Comparison of ENCODE assay signal across 13 cellular contexts in the genomic region with DNA sequence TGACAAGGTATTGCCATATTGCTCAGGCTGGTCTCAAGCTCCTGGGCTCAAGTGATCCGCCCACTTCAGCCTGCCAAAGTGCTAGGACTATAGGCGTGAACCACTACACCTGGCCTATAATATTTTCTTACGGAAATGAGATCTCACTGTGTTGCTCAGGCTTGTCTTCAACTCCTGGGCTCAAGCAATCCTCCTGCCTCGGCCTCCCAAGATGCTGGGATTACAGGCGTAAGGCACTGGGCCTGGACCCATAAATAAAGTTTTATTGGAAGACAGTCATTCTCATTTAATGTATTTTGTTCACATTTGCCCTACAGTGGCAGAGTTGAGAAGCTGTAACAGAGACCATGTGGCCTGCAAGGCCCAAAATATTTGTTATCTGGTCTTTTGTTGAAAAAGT.
DNase-seq lines count a peak whose midpoint lies in the region; ATAC-seq and TF ChIP-seq lines count a peak whose summit lies in the region.
"Had no signal": no experiment of that assay in that cellular context is flagged by ENCODE, and none has a peak within 500 bp of the region (broad histone marks: within the 10 kb centered on the region; RNA-seq: fewer than 3 reads in every experiment).

No MANE protein-coding gene starts in this region.

- TF ChIP-seq POLR2A in body of pancreas (IDR thresholded peaks at IDR 0.05): no peak

- no peak overlapping the region for H2AK5ac ChIP-seq in trophoblast cell (ENCODE audit: low read length)

- no peak for DNase-seq in activated CD4-positive, alpha-beta T cell treated with anti-CD3 and anti-CD28 coated beads for 36 hours
- no peak for DNase-seq in activated CD4-positive, alpha-beta T cell treated with anti-CD3 and anti-CD28 coated beads for 1 hour
- DNase-seq in body of pancreas (no peak), trophoblast cell (no peak), NCI-H187 (lab: John Stamatoyannopoulos, UW) (no peak), dorsolateral prefrontal cortex (no peak), AG20443 (ENCODE audit: low spot score) (no peak)
- DNase-seq: IMR-90, SW 1271, uterus had no signal

- H3K27me3 ChIP-seq in Loucy (ENCODE audit: insufficient read depth, low read length, poor library complexity, severe bottlenecking): no peaks in the 10 kb centered on the region
- no peaks in the 10 kb centered on the region for H3K27me3 ChIP-seq in body of pancreas
- H3K27me3 ChIP-seq in trophoblast cell (ENCODE audit: insufficient read depth, low read length): no peaks in the 10 kb centered on the region
- no peaks in the 10 kb centered on the region for H3K27me3 ChIP-seq in dorsolateral prefrontal cortex
- H3K27me3 ChIP-seq: brain microvascular endothelial cell, uterus had no signal

- H2BK5ac ChIP-seq in trophoblast cell (ENCODE audit: low read depth, low read length, poor library complexity): no peak overlapping the region

- peaks cover 35% of the 10 kb centered on the region for H3K4me1 ChIP-seq in Loucy (ENCODE audit: insufficient read depth, low read length, poor library complexity, severe bottlenecking)
- H3K4me1 ChIP-seq in body of pancreas: peaks cover 58% of the 10 kb centered on the region
- peaks cover 4 to 7% of the 10 kb centered on the region in 2 experiments for H3K4me1 ChIP-seq in trophoblast cell (ENCODE audit: control insufficient read depth in 1 of 2, insufficient read depth in 2 of 2, low read length in 2 of 2)

- H3K23ac ChIP-seq in trophoblast cell (ENCODE audit: low read length): no peak overlapping the region

- H4K8ac ChIP-seq in trophoblast cell (ENCODE audit: low read depth, low read length): no peak overlapping the region

- H3K4me2 ChIP-seq in Loucy (ENCODE audit: low read depth, low read length, poor library complexity, severe bottlenecking): peak overlapping the region; percentile 79
- no peak overlapping the region for H3K4me2 ChIP-seq in trophoblast cell (ENCODE audit: low read length)

- H4K91ac ChIP-seq in trophoblast cell (ENCODE audit: low read depth, low read length): no peak overlapping the region

- peaks cover 62% of the 10 kb centered on the region for H3K4me1 Mint-ChIP-seq in activated CD4-positive, alpha-beta T cell treated with anti-CD3 and anti-CD28 coated beads for 36 hours

- 84 to 90% methylated on average over 5 of the region's 5 CpGs for WGBS in body of pancreas, 2 donors
- WGBS in trophoblast cell (ENCODE audit: extremely low coverage, insufficient coverage, insufficient read length): no CpG with 5 or more reads among the region's 5 CpGs

- peak overlapping the region in 3 of 4 donors; percentile 0 to 68 (median 58) for H3K27ac ChIP-seq in body of pancreas
- no peak overlapping the region for H3K27ac ChIP-seq in trophoblast cell (ENCODE audit: low read depth, low read length)
- peak overlapping the region in 1 of 59 donors; percentile 9 for H3K27ac ChIP-seq in dorsolateral prefrontal cortex
- H3K27ac ChIP-seq: brain microvascular endothelial cell, uterus had no signal

- TF ChIP-seq CTCF in Loucy (conservative IDR thresholded peaks at IDR 0.05; ENCODE audit: low read length): no peak
- TF ChIP-seq CTCF in body of pancreas (IDR thresholded peaks at IDR 0.05): no peak
- no peak for TF ChIP-seq CTCF in dorsolateral prefrontal cortex (IDR thresholded peaks at IDR 0.05 in 54 of 56, conservative IDR thresholded peaks at IDR 0.05 in 2 of 56; ENCODE audit: low read depth in 1 of 56, partially characterized antibody in 56 of 56)

- ATAC-seq in activated CD4-positive, alpha-beta T cell treated with anti-CD3 and anti-CD28 coated beads for 36 hours: no peak
- no peak for ATAC-seq in body of pancreas
- ATAC-seq: left lobe of liver had no signal

- peaks cover 7% of the 10 kb centered on the region for H3K9me3 Mint-ChIP-seq in activated CD4-positive, alpha-beta T cell treated with anti-CD3 and anti-CD28 coated beads for 36 hours (ENCODE audit: low read depth)

- H3K4ac ChIP-seq in trophoblast cell (ENCODE audit: low read depth, low read length): peak overlapping the region; percentile 12

- peaks cover 25% of the 10 kb centered on the region for H3K36me3 ChIP-seq in Loucy (ENCODE audit: insufficient read depth, low read length)
- H3K36me3 ChIP-seq in body of pancreas (replicated peaks in 1 of 2; ENCODE audit: insufficient read depth in 1 of 2, low read depth in 2 of 2): no peaks in the 10 kb centered on the region
- peaks cover 4% of the 10 kb centered on the region in 2 experiments for H3K36me3 ChIP-seq in trophoblast cell (ENCODE audit: control insufficient read depth in 1 of 2, insufficient read depth in 2 of 2, low read length in 2 of 2)
- H3K36me3 ChIP-seq: brain microvascular endothelial cell, uterus had no signal

- H3K79me2 ChIP-seq in Loucy (ENCODE audit: insufficient read depth, low read length) (peaks cover 73% of the 10 kb centered on the region), trophoblast cell (ENCODE audit: control insufficient read depth, insufficient read depth, low read length, poor library complexity) (peaks cover 1% of the 10 kb centered on the region)

- peak overlapping the region; percentile 33 for H3K27ac Mint-ChIP-seq in activated CD4-positive, alpha-beta T cell treated with anti-CD3 and anti-CD28 coated beads for 36 hours

- CTCF ChIA-PET in activated CD4-positive, alpha-beta T cell treated with anti-CD3 and anti-CD28 coated beads for 36 hours (lab: Charles Lee): interaction anchor here (0.6 to 2.1 kb wide), 5 partner anchors 12 to 806 kb away, joined by 3 to 9 read pairs (median 3); no protein-coding TSS in a partner anchor

- peaks cover 9% of the 10 kb centered on the region for H4K20me1 ChIP-seq in Loucy (ENCODE audit: insufficient read depth, low read length, poor library complexity, severe bottlenecking)

- no peak overlapping the region for H2BK120ac ChIP-seq in trophoblast cell (ENCODE audit: insufficient read depth, low read length, poor library complexity)

- no peak overlapping the region for H3K4me3 ChIP-seq in Loucy (ENCODE audit: low read length, poor library complexity, severe bottlenecking)
- no peak overlapping the region for H3K4me3 ChIP-seq in body of pancreas
- H3K4me3 ChIP-seq in trophoblast cell (ENCODE audit: low read depth, low read length): no peak overlapping the region
- no peak overlapping the region for H3K4me3 ChIP-seq in dorsolateral prefrontal cortex
- H3K4me3 ChIP-seq: uterus had no signal

- POLR2A ChIA-PET in activated CD4-positive, alpha-beta T cell treated with anti-CD3 and anti-CD28 coated beads for 36 hours (lab: Charles Lee): interaction anchor here (1.0 to 1.1 kb wide), 2 partner anchors 57 to 65 kb away, joined by 4 to 6 read pairs; no protein-coding TSS in a partner anchor

- H4K12ac ChIP-seq in trophoblast cell (ENCODE audit: low read depth, low read length): no peak overlapping the region

- peaks cover 4% of the 10 kb centered on the region; the same call in 1 of the 2 replicates for H3K9me3 ChIP-seq in Loucy (ENCODE audit: insufficient read depth, low read depth, low read length)
- H3K9me3 ChIP-seq in body of pancreas: no peaks in the 10 kb centered on the region
- no peaks in the 10 kb centered on the region for H3K9me3 ChIP-seq in trophoblast cell (ENCODE audit: insufficient read depth, low read depth, low read length)
- H3K9me3 ChIP-seq: uterus had no signal

- no peak overlapping the region for H3K18ac ChIP-seq in trophoblast cell (ENCODE audit: low read length)

- intact Hi-C loops in activated CD4-positive, alpha-beta T cell treated with anti-CD3 and anti-CD28 coated beads for 36 hours (cut with DNase I, micrococcal nuclease): no loop called here
- intact Hi-C loops in body of pancreas (cut with DNase I) (no loop called here), dorsolateral prefrontal cortex (cut with DNase I) (loop anchor here in 1 of 2 donors (10.0 kb wide), 1 partner anchor 169 kb away; the partner anchor contains the start of gene ZNF609)

- H2AFZ ChIP-seq in Loucy (ENCODE audit: low read length): no peak overlapping the region
- H2AFZ ChIP-seq in trophoblast cell (ENCODE audit: insufficient read depth, low read length, poor library complexity): no peak overlapping the region

- H3K14ac ChIP-seq in trophoblast cell (ENCODE audit: low read length): no peak overlapping the region

- no peaks in the 10 kb centered on the region for H3K79me1 ChIP-seq in trophoblast cell (ENCODE audit: low read length)

- peaks cover 23% of the 10 kb centered on the region for H3K36me3 Mint-ChIP-seq in activated CD4-positive, alpha-beta T cell treated with anti-CD3 and anti-CD28 coated beads for 36 hours (ENCODE audit: low read depth)

- no peak overlapping the region for H3K9ac ChIP-seq in Loucy (ENCODE audit: low read depth, low read length, poor library complexity, severe bottlenecking)
- H3K9ac ChIP-seq in trophoblast cell (ENCODE audit: low read length): no peak overlapping the region

- H2BK12ac ChIP-seq in trophoblast cell (ENCODE audit: low read length): no peak overlapping the region

- H3F3A ChIP-seq in Loucy (ENCODE audit: low read depth): no peaks in the 10 kb centered on the region

- H3K27me3 Mint-ChIP-seq in activated CD4-positive, alpha-beta T cell treated with anti-CD3 and anti-CD28 coated beads for 36 hours: no peaks in the 10 kb centered on the region

- no peaks in the 10 kb centered on the region for H3K9me2 ChIP-seq in Loucy (replicated peaks; ENCODE audit: low read depth, low read length)

- no peak overlapping the region for H3K4me3 Mint-ChIP-seq in activated CD4-positive, alpha-beta T cell treated with anti-CD3 and anti-CD28 coated beads for 36 hours
